In the genomic region with DNA sequence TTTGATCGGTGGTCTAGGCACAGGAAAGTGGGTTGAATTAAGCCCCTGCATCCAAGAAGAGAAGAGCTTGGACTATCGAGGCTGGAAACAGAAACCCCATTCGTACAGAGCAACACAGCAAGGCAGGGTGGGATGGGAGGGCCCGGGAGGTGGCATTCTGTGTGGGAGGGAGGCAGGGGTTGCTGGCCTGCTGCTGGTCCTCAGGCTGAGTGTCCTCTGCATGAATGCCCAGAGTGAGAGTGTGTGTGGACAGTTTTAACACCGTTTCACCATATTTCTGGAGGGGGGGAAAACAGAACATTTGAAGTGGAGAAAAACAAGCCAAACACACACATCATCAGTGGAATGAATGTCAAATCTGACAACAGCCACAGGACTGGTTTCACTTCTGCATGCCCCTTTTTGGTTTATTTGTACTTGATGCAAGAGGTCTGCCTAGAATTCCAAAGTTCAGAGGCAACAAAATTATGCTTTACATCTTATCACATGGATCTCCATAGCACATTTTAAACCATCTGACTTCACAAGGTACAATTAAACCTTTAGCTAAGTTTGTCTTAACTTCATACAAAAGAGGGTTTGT, we compare ENCODE assay signal across 15 cellular contexts.
DNase-seq lines count a peak whose midpoint lies in the region; ATAC-seq and TF ChIP-seq lines count a peak whose summit lies in the region.
"Had no signal": no experiment of that assay in that cellular context is flagged by ENCODE, and none has a peak within 500 bp of the region (broad histone marks: within the 10 kb centered on the region; RNA-seq: fewer than 3 reads in every experiment).

No MANE protein-coding gene starts in this region.

- no peak overlapping the region for H2AFZ ChIP-seq in OCI-LY1 (ENCODE audit: low read length)

- no peaks in the 10 kb centered on the region for H3K9me3 ChIP-seq in OCI-LY1 (ENCODE audit: low read length)
- H3K9me3 ChIP-seq: MG63 had no signal

- H4K20me1 ChIP-seq in OCI-LY1 (ENCODE audit: insufficient read depth, low read length), result no peaks in the 10 kb centered on the region

- H3F3A ChIP-seq in OCI-LY1 (ENCODE audit: insufficient read depth, low read length), result no peaks in the 10 kb centered on the region

- H3K27me3 ChIP-seq in OCI-LY1 (ENCODE audit: insufficient read depth, low read length), result no peaks in the 10 kb centered on the region
- H3K27me3 ChIP-seq: MG63 had no signal

- peaks cover 29% of the 10 kb centered on the region for H3K79me2 ChIP-seq in OCI-LY1 (ENCODE audit: insufficient read depth, low read length)

- peak overlapping the region; percentile 98 for H3K27ac ChIP-seq in OCI-LY1 (ENCODE audit: low read depth, low read length, poor library complexity, severe bottlenecking)

- H3K9me2 ChIP-seq in OCI-LY1 (ENCODE audit: low read depth, low read length), result no peaks in the 10 kb centered on the region

- peak overlapping the region; percentile 94 for H3K4me2 ChIP-seq in OCI-LY1 (ENCODE audit: low read length)

- peak overlapping the region; percentile 57 for H3K4me3 ChIP-seq in OCI-LY1 (ENCODE audit: low read depth, low read length, poor library complexity, severe bottlenecking)
- H3K4me3 ChIP-seq: MG63 had no signal

- H3K9ac ChIP-seq in OCI-LY1 (ENCODE audit: low read length), result peak overlapping the region; percentile 75

- H3K36me3 ChIP-seq in OCI-LY1 (ENCODE audit: insufficient read depth, low read length), result peaks cover 18% of the 10 kb centered on the region
- H3K36me3 ChIP-seq: MG63 had no signal

- no peak for TF ChIP-seq CTCF in GM13976 (IDR thresholded peaks at IDR 0.05; ENCODE audit: borderline replicate concordance, control extremely low read depth, extremely low read depth, insufficient read depth, missing control alignments)
- TF ChIP-seq CTCF in OCI-LY1 (IDR thresholded peaks at IDR 0.05; ENCODE audit: low read length), result no peak

- in situ Hi-C loops in GM13976 (cut with MboI; ENCODE audit: low sequenced_read_pairs, unreplicated experiment), result no loop called here

- ATAC-seq in GM21447 (IDR thresholded peaks at IDR 0.05; ENCODE audit: unreplicated experiment) (peak; percentile 84), HG03108 (IDR thresholded peaks at IDR 0.05; ENCODE audit: unreplicated experiment) (peak; percentile 69)
- ATAC-seq: stimulated activated naive CD8-positive, alpha-beta T cell treated with anti-CD3 and anti-CD28 coated beads, Interleukin-15, Interleukin-2, amounts not matched to agents 100 U/mL and 50 U/mL, for 24 hours had no signal

- peaks cover 99% of the 10 kb centered on the region for H3K4me1 ChIP-seq in OCI-LY1 (ENCODE audit: insufficient read depth, low read length, severe bottlenecking)

- DNase-seq in GM13976 (ENCODE audit: low spot score) (peak; percentile 31), GM19240 (ENCODE audit: insufficient read length, low spot score) (no peak), kidney glomerular epithelial cell (lab: John Stamatoyannopoulos, UW) (no peak), NCI-H1436 treated with DMSO at 0.1 percent for 48 hours (lab: John Stamatoyannopoulos, UW) (no peak), DMS79 treated with DMSO at 0.1 percent for 48 hours (lab: John Stamatoyannopoulos, UW) (no peak)
- DNase-seq: activated CD4-positive, alpha-beta T cell treated with anti-CD3 and anti-CD28 coated beads, Interleukin-2, amount 50 U/mL, for 4 hours; activated naive CD4-positive, alpha-beta T cell treated with anti-CD3 and anti-CD28 coated beads for 36 hours; DMS79; MG63; NCI-H774; stimulated activated naive CD8-positive, alpha-beta T cell treated with anti-CD3 and anti-CD28 coated beads, Interleukin-15, Interleukin-2, amounts not matched to agents 100 U/mL and 50 U/mL, for 24 hours; T-helper 1 cell had no signal
